36 cellular contexts compared by ENCODE assay signal in the genomic region with DNA sequence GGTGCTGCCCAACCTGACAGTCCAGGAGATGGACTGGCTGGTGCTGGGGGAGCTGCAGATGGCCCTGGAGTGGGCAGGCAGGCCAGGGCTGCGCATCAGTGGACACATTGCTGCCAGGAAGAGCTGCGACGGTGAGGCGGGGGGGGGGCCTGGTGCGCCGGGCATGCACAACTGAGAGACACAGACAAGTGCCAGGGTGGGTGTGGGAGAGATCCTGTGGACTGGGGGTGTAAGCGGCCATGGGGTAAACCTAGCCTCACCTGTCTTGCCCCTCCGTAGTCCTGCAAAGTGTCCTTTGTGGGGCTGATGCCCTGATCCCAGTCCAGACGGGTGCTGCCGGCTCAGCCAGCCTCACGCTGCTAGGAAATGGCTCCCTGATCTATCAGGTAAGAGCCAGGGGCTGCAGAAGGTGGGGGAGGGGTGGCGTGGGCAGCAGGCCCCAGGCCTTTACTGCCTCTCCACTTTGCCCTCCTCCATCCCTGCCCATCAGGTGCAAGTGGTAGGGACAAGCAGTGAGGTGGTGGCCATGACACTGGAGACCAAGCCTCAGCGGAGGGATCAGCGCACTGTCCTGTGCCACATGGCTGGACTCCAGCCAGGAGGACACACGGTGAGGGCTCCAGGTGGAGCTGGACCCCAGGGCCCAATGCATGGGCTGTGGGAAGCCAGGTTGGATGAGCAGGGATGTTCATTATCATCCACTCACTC. TPM values are rescaled to one million over a fixed set of nuclear protein-coding genes. Genes with fewer than 3 reads are reported as not detected.
"Had no signal": no experiment of that assay in that cellular context is flagged by ENCODE, and none has a peak within 500 bp of the region (broad histone marks: within the 10 kb centered on the region; RNA-seq: fewer than 3 reads in every experiment).

No MANE protein-coding gene starts in this region.

- DNase-seq: activated B cell treated with CpG ODN at 0.5 μM for 24 hours; activated CD4-positive, alpha-beta memory T cell treated with anti-CD3 and anti-CD28 coated beads for 36 hours; activated CD4-positive, alpha-beta T cell treated with anti-CD3 and anti-CD28 coated beads for 4 hours; activated CD4-positive, alpha-beta T cell treated with anti-CD3 and anti-CD28 coated beads, Interleukin-2, amount 50 U/mL, for 1 hour; activated CD4-positive, CD25-positive, alpha-beta regulatory T cell treated with anti-CD3 and anti-CD28 coated beads, Interleukin-2, amount 50 U/mL, for 72 hours; activated CD8-positive, alpha-beta memory T cell treated with anti-CD3 and anti-CD28 coated beads, Interleukin-2, amount 50 U/mL, for 4 hours; activated naive CD4-positive, alpha-beta T cell; activated naive CD4-positive, alpha-beta T cell treated with anti-CD3 and anti-CD28 coated beads, Interleukin-2, amount 50 U/mL, for 16 hours; activated naive CD8-positive, alpha-beta T cell treated with anti-CD3 and anti-CD28 coated beads for 36 hours; activated T-cell treated with anti-CD3 and anti-CD28 coated beads for 4 hours; activated T-cell treated with anti-CD3 and anti-CD28 coated beads, Interleukin-2, amount 50 U/mL, for 4 hours; amniotic stem cell; body of pancreas; MM.1S; NCI-H1092; NCI-H1436 treated with DMSO at 0.1 percent for 48 hours; NCI-H1694 treated with DMSO at 0.1 percent for 48 hours; NCI-H2029; NCI-H345; NCI-H524 treated with DMSO at 0.1 percent for 48 hours; PC-9; SHP77; SJCRH30; SW 1271; T-helper 1 cell; T-helper 2 cell; T-helper 9 cell had no signal

- H3K4me3 ChIP-seq: body of pancreas, breast epithelium, PC-9, SJCRH30, SK-N-MC had no signal

- H3K9me3 ChIP-seq: body of pancreas, breast epithelium, SJCRH30 had no signal

- H3K27ac ChIP-seq: body of pancreas, breast epithelium, PC-9, SJCRH30, SK-N-MC, VCaP had no signal

- H3K4me3 Mint-ChIP-seq: activated B cell treated with CpG ODN at 0.5 μM for 24 hours; activated CD4-positive, alpha-beta memory T cell treated with anti-CD3 and anti-CD28 coated beads for 36 hours; activated naive CD8-positive, alpha-beta T cell treated with anti-CD3 and anti-CD28 coated beads for 36 hours; activated T-cell treated with anti-CD3 and anti-CD28 coated beads, Interleukin-2, amount 50 U/mL, for 4 hours; activated T-helper 1 cell treated with anti-CD3 and anti-CD28 coated beads, Interleukin-12 subunit alpha, Interleukin-12 subunit beta, Interleukin-2, Interleukin-4 antibody, amounts not matched to agents 30 ng/mL and 10 ng/mL and 1 ng/mL, durations not matched to agents 14 hours and 24 hours and 36 hours had no signal

- FAIRE-seq: astrocyte had no signal

- H3K4me1 ChIP-seq: breast epithelium had no signal

- H3K36me3 Mint-ChIP-seq: activated CD4-positive, alpha-beta memory T cell treated with anti-CD3 and anti-CD28 coated beads for 36 hours; activated naive CD8-positive, alpha-beta T cell treated with anti-CD3 and anti-CD28 coated beads for 36 hours had no signal

- H3K27ac Mint-ChIP-seq: activated B cell treated with CpG ODN at 0.5 μM for 24 hours; activated CD4-positive, alpha-beta memory T cell treated with anti-CD3 and anti-CD28 coated beads for 36 hours; activated naive CD8-positive, alpha-beta T cell treated with anti-CD3 and anti-CD28 coated beads for 36 hours; activated T-helper 1 cell treated with anti-CD3 and anti-CD28 coated beads, Interleukin-12 subunit alpha, Interleukin-12 subunit beta, Interleukin-2, Interleukin-4 antibody, amounts not matched to agents 30 ng/mL and 10 ng/mL and 1 ng/mL, durations not matched to agents 14 hours and 24 hours and 36 hours had no signal

- H3K9me3 Mint-ChIP-seq: activated B cell treated with CpG ODN at 0.5 μM for 24 hours; activated CD4-positive, alpha-beta memory T cell treated with anti-CD3 and anti-CD28 coated beads for 36 hours; activated naive CD8-positive, alpha-beta T cell treated with anti-CD3 and anti-CD28 coated beads for 36 hours; activated T-cell treated with anti-CD3 and anti-CD28 coated beads, Interleukin-2, amount 50 U/mL, for 4 hours; activated T-helper 1 cell treated with anti-CD3 and anti-CD28 coated beads, Interleukin-12 subunit alpha, Interleukin-12 subunit beta, Interleukin-2, Interleukin-4 antibody, amounts not matched to agents 30 ng/mL and 10 ng/mL and 1 ng/mL, durations not matched to agents 14 hours and 24 hours and 36 hours had no signal

- H3K4me2 ChIP-seq: PC-9 had no signal

- ATAC-seq: activated T-cell treated with anti-CD3 and anti-CD28 coated beads, Interleukin-2, amount 50 U/mL, for 4 hours; body of pancreas had no signal

- H3K36me3 ChIP-seq: breast epithelium, SJCRH30 had no signal

- H3K27me3 ChIP-seq: body of pancreas, breast epithelium, SJCRH30 had no signal

- H2AFZ ChIP-seq: PC-9 had no signal

RNA-seq across cellular contexts. Expression of gene CHRD, which starts 3.3 kb away (rescaled TPM):
- total RNA-seq: activated B cell treated with CpG ODN at 0.5 μM for 24 hours; activated naive CD8-positive, alpha-beta T cell treated with anti-CD3 and anti-CD28 coated beads for 36 hours; activated T-helper 1 cell treated with anti-CD3 and anti-CD28 coated beads, Interleukin-12 subunit alpha, Interleukin-12 subunit beta, Interleukin-2, Interleukin-4 antibody, amounts not matched to agents 30 ng/mL and 10 ng/mL and 1 ng/mL, durations not matched to agents 14 hours and 24 hours and 36 hours; PC-9; RPMI7951 had no signal

RNA-seq across cellular contexts. Expression of gene THPO, which starts 5.2 kb away (rescaled TPM):
- total RNA-seq: activated B cell treated with CpG ODN at 0.5 μM for 24 hours; activated CD4-positive, alpha-beta memory T cell treated with anti-CD3 and anti-CD28 coated beads for 36 hours; activated naive CD8-positive, alpha-beta T cell treated with anti-CD3 and anti-CD28 coated beads for 36 hours; activated T-cell treated with anti-CD3 and anti-CD28 coated beads, Interleukin-2, amount 50 U/mL, for 4 hours; activated T-helper 1 cell treated with anti-CD3 and anti-CD28 coated beads, Interleukin-12 subunit alpha, Interleukin-12 subunit beta, Interleukin-2, Interleukin-4 antibody, amounts not matched to agents 30 ng/mL and 10 ng/mL and 1 ng/mL, durations not matched to agents 14 hours and 24 hours and 36 hours; body of pancreas; LHCN-M2; NCI-H460; OCI-LY7; PC-9; RPMI7951 had no signal
